Comparison of ENCODE assay signal across 29 cellular contexts in the genomic region with DNA sequence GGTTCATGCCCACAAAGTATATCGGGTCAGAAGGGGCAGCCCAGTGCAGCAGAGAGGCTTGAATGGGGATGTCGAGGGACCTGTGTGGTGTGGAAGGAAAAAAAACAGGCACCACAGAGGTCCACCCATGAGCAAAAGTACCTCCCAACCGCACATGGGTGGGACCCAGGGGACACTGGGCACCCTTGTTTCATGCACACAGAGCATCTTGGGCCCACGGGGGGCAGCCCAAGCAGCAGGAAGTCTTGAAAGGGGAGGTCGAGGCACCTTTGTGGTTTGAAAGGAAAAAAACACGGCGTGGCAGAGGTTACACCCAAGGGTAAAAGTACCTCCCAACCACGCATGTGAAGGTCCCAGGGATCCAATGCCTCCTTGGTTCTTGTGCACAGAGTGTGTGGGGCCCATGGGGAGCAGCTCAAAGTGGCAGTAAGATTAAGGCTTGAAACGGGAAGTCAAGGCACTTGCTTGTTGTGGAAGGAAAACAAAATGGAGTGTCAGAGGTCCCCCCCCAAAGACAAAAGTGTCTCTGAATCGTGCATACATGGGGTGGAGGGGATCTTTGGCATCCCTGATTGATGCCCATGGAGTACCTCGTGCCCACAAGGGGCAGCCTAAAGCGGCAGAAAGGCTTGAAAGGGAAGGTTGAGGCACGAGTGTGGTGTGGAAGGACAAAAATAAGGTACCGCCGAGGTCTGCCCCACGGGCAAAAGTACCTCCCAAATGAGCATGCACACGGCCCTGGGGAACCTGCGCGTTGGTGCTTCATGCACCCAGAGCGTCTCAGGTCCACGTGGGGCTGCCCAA.
DNase-seq lines count a peak whose midpoint lies in the region; ATAC-seq and TF ChIP-seq lines count a peak whose summit lies in the region.
"Had no signal": no experiment of that assay in that cellular context is flagged by ENCODE, and none has a peak within 500 bp of the region (broad histone marks: within the 10 kb centered on the region; RNA-seq: fewer than 3 reads in every experiment).

No MANE protein-coding gene starts in this region.

- no peaks in the 10 kb centered on the region for H3K4me1 ChIP-seq in stomach
- H3K4me1 ChIP-seq: esophagus squamous epithelium had no signal

- in situ Hi-C loops in GM13976 (cut with MboI; ENCODE audit: low sequenced_read_pairs, unreplicated experiment) = no loop called here

- H3K36me3 ChIP-seq in stomach = no peaks in the 10 kb centered on the region
- H3K36me3 ChIP-seq: esophagus squamous epithelium, ovary had no signal

- ATAC-seq in Right ventricle myocardium inferior (no peak), left cardiac atrium (no peak)
- ATAC-seq: activated CD8-positive, alpha-beta T cell treated with anti-CD3 and anti-CD28 coated beads, Interleukin-2, amount 10 ng/mL, durations not matched to agents 7 days and 5 days; stimulated activated effector memory CD8-positive, alpha-beta T cell treated with anti-CD3 and anti-CD28 coated beads, Interleukin-12 subunit alpha, Interleukin-12 subunit beta, amount 100 ng/mL, for 72 hours had no signal

- DNase-seq in Right ventricle myocardium inferior (ENCODE audit: missing footprints) (peak; percentile 25), left cardiac atrium (no peak), GM13976 (ENCODE audit: low spot score) (peak; percentile 2), stomach (peak; percentile 19), NOMO-1 treated with dmso at 0.1 percent for 144 hours (lab: John Stamatoyannopoulos, UW; ENCODE audit: unreplicated experiment) (no peak), H4 (ENCODE audit: low spot score) (no peak)
- no peak for DNase-seq in stimulated activated CD8-positive, alpha-beta memory T cell treated with anti-CD3 and anti-CD28 coated beads, Interleukin-4, amount 100 ng/mL, for 48 hours
- DNase-seq: ACHN; activated CD4-positive, alpha-beta T cell treated with anti-CD3 and anti-CD28 coated beads for 1 hour; activated CD8-positive, alpha-beta T cell treated with anti-CD3 and anti-CD28 coated beads, Interleukin-2, amount 10 ng/mL, durations not matched to agents 7 days and 5 days; C1 segment of cervical spinal cord; COR-L47; DMS79; esophagus squamous epithelium; foreskin melanocyte; GDM1; immature natural killer cell; KG1; MM.1S; NCI-H2081; NCI-H226; RPMI8226; stimulated activated CD4-positive, alpha-beta T cell treated with anti-CD3 and anti-CD28 coated beads, Interleukin-12 subunit alpha, Interleukin-12 subunit beta, amount 100 ng/mL, for 4 hours; stimulated activated CD4-positive, alpha-beta T cell treated with anti-CD3 and anti-CD28 coated beads, Interleukin-4, amount 100 ng/mL, for 1 hour; substantia nigra had no signal

- 60 to 71% (median 66%) methylated on average over 21 of the region's 21 CpGs for WGBS in stomach, 5 donors

- no peak for TF ChIP-seq EP300 in stomach (IDR thresholded peaks at IDR 0.05)

- TF ChIP-seq POLR2A in stomach (IDR thresholded peaks at IDR 0.05) = no peak

- intact Hi-C loops in Right ventricle myocardium inferior (cut with DNase I) = no loop called here
- intact Hi-C loops in left cardiac atrium (cut with DNase I) = no loop called here
- intact Hi-C loops in stomach (cut with DNase I; ENCODE audit: low total_unique reads) = no loop called here

- no peaks in the 10 kb centered on the region for H3K27me3 ChIP-seq in stomach
- H3K27me3 ChIP-seq: esophagus squamous epithelium, ovary had no signal

- no peak overlapping the region for H3K27ac ChIP-seq in stomach
- H3K27ac ChIP-seq: esophagus squamous epithelium, ovary, SK-N-MC had no signal

- TF ChIP-seq CTCF in GM13976 (IDR thresholded peaks at IDR 0.05; ENCODE audit: borderline replicate concordance, control extremely low read depth, extremely low read depth, insufficient read depth, missing control alignments) (no peak), stomach (IDR thresholded peaks at IDR 0.05) (no peak)

- H3K9me3 ChIP-seq in iPS-18c (ENCODE audit: control insufficient read depth, insufficient read depth, low read length) (peaks cover 47% of the 10 kb centered on the region), stomach (peaks cover 42 to 100% (median 99%) of the 10 kb centered on the region in 4 donors)

- H3K4me3 ChIP-seq in iPS-18c (ENCODE audit: insufficient read depth, low read depth, low read length) (peak overlapping the region; percentile 9; the same call in 1 of the 2 replicates), stomach (no peak overlapping the region)
- H3K4me3 ChIP-seq: esophagus squamous epithelium, ovary, SK-N-MC had no signal

Comparison
In these comparisons a context has a peak if more than half of its experiments do, and no peak if none do; other contexts are left out.
1. DNase-seq: peak in Right ventricle myocardium inferior (single experiment), GM13976 (single experiment) and stomach (single experiment); none in left cardiac atrium (single experiment), NOMO-1 treated with dmso at 0.1 percent for 144 hours (single experiment), H4 (single experiment) and stimulated activated CD8-positive, alpha-beta memory T cell treated with anti-CD3 and anti-CD28 coated beads, Interleukin-4, amount 100 ng/mL, for 48 hours (single experiment).